In genomic region chr2:189540551-189540950, GRCh38 we compare ENCODE assay signal across 21 cellular contexts.
"Had no signal": no experiment of that assay in that cellular context is flagged by ENCODE, and none has a peak within 500 bp of the region (broad histone marks: within the 10 kb centered on the region; RNA-seq: fewer than 3 reads in every experiment).

No MANE protein-coding gene starts in this region.

- ATAC-seq: activated CD8-positive, alpha-beta memory T cell treated with anti-CD3 and anti-CD28 coated beads, Interleukin-2, amount 10 ng/mL, durations not matched to agents 7 days and 5 days; effector memory CD8-positive, alpha-beta T cell; T-cell had no signal

- H3K27me3 Mint-ChIP-seq: activated naive CD8-positive, alpha-beta T cell had no signal

- H3K9me3 ChIP-seq: transverse colon, vagina had no signal

- H3K4me3 Mint-ChIP-seq: activated CD4-positive, alpha-beta memory T cell treated with anti-CD3 and anti-CD28 coated beads, Interleukin-2, amount 10 ng/mL, durations not matched to agents 7 days and 5 days; activated CD8-positive, alpha-beta memory T cell treated with anti-CD3 and anti-CD28 coated beads, Interleukin-2, amount 10 ng/mL, durations not matched to agents 7 days and 5 days; activated naive CD8-positive, alpha-beta T cell; effector memory CD8-positive, alpha-beta T cell; nephron progenitor cell; T-cell had no signal

- H3K4me1 Mint-ChIP-seq: activated CD4-positive, alpha-beta memory T cell treated with anti-CD3 and anti-CD28 coated beads, Interleukin-2, amount 10 ng/mL, durations not matched to agents 7 days and 5 days; activated CD8-positive, alpha-beta memory T cell treated with anti-CD3 and anti-CD28 coated beads, Interleukin-2, amount 10 ng/mL, durations not matched to agents 7 days and 5 days; nephron progenitor cell; T-cell had no signal

- H3K4me3 ChIP-seq: lung, transverse colon, vagina had no signal

- H3K27me3 ChIP-seq: transverse colon, vagina had no signal

- H3K9me3 Mint-ChIP-seq: activated CD4-positive, alpha-beta memory T cell treated with anti-CD3 and anti-CD28 coated beads, Interleukin-2, amount 10 ng/mL, durations not matched to agents 7 days and 5 days; effector memory CD8-positive, alpha-beta T cell; nephron progenitor cell had no signal

- H3K36me3 Mint-ChIP-seq: activated CD8-positive, alpha-beta memory T cell treated with anti-CD3 and anti-CD28 coated beads, Interleukin-2, amount 10 ng/mL, durations not matched to agents 7 days and 5 days; T-cell had no signal

- H3K27ac Mint-ChIP-seq: activated CD4-positive, alpha-beta memory T cell treated with anti-CD3 and anti-CD28 coated beads, Interleukin-2, amount 10 ng/mL, durations not matched to agents 7 days and 5 days; activated CD8-positive, alpha-beta memory T cell treated with anti-CD3 and anti-CD28 coated beads, Interleukin-2, amount 10 ng/mL, durations not matched to agents 7 days and 5 days; activated naive CD8-positive, alpha-beta T cell; effector memory CD8-positive, alpha-beta T cell; nephron progenitor cell; T-cell had no signal

- DNase-seq: activated CD4-positive, alpha-beta memory T cell treated with anti-CD3 and anti-CD28 coated beads, Interleukin-2, amount 10 ng/mL, durations not matched to agents 7 days and 5 days; activated CD4-positive, alpha-beta T cell treated with anti-CD3 and anti-CD28 coated beads for 48 hours; activated CD4-positive, CD25-positive, alpha-beta regulatory T cell; activated CD8-positive, alpha-beta memory T cell treated with anti-CD3 and anti-CD28 coated beads, Interleukin-2, amount 10 ng/mL, durations not matched to agents 7 days and 5 days; caudate nucleus; effector memory CD8-positive, alpha-beta T cell; hippocampal formation; midbrain; nephron progenitor cell; nucleus accumbens; posterior cingulate gyrus; stimulated activated CD4-positive, alpha-beta T cell treated with anti-CD3 and anti-CD28 coated beads, Interleukin-12 subunit alpha, Interleukin-12 subunit beta, amount 100 ng/mL, for 4 hours; stimulated activated CD4-positive, alpha-beta T cell treated with anti-CD3 and anti-CD28 coated beads, Interleukin-1b, Interleukin-23, amount 100 ng/mL, for 48 hours; stimulated activated CD8-positive, alpha-beta memory T cell treated with anti-CD3 and anti-CD28 coated beads, Interleukin-4, amount 100 ng/mL, for 48 hours; stimulated activated naive CD4-positive, alpha-beta T cell treated with Interleukin-2 at 50 U/mL for 16 hours; T-cell; T-helper 9 cell; transverse colon had no signal

- H3K36me3 ChIP-seq: transverse colon, vagina had no signal
